Comparison of ENCODE assay signal across 8 cellular contexts in the genomic region with DNA sequence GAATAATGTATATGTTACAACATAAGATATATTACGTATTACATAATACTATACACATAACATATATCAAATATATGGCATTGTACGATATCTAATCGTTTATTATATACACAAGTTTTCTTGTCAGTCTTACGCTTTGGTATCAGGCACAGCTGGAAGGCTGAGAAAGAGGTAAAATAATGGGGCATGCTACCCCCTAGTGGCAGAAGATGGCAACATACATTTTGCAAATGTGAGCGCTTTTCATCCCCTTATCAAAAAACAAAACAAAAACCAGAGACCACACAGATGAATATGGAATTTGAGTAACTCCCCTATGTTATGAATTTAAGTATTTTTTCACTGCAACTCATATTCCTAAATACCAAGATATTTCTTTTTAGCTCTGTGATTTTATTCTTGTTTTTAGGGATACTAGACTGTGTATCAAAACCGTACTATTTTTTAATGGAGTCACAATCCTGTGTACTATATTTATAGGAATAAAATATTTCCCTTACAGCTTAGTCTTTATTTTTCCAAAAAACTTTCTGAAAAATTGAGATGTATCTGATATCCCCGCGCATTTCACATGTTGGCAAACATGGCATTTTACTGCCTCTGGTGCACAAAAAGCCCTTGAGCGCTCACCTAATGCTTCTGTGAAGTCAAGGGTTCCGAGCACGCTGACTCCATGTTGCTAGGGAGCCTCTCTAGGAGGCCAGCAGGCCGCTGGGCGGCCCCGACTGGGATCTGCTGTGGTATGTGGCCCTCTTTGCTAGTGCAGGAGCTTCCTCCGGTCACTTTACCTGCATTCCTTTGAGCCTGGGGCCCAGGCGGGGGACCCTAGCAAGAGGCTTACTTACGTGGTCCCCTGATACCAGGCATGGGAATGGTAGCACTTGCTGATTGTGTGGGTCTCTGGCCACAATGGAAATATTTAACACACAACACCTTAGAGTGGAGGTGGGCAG.
DNase-seq lines count a peak whose midpoint lies in the region; ATAC-seq, FAIRE-seq and TF ChIP-seq lines count a peak whose summit lies in the region.

No MANE protein-coding gene starts in this region.

- no peaks in the 10 kb centered on the region for H3K4me1 ChIP-seq in CD8-positive, alpha-beta T cell (ENCODE audit: insufficient read depth, low read length)
- H3K4me1 ChIP-seq in RWPE2 (ENCODE audit: insufficient read depth, poor library complexity, severe bottlenecking) (peaks cover 45% of the 10 kb centered on the region), breast epithelium (peaks cover 0 to 1% of the 10 kb centered on the region in 2 donors), keratinocyte (ENCODE audit: control insufficient read depth, extremely low read depth, insufficient read depth, low read length) (peaks cover 38% of the 10 kb centered on the region)

- no peak overlapping the region for H3K27ac ChIP-seq in CD8-positive, alpha-beta T cell (ENCODE audit: low read depth, low read length)
- peak overlapping the region; percentile 95 for H3K27ac ChIP-seq in RWPE2 (ENCODE audit: poor library complexity, severe bottlenecking)
- H3K27ac ChIP-seq in breast epithelium: peak overlapping the region in 1 of 2 donors; percentile 40
- H3K27ac ChIP-seq in keratinocyte (ENCODE audit: control insufficient read depth, insufficient read depth, low read length): peak overlapping the region; percentile 99

- peaks cover 10% of the 10 kb centered on the region for H3K4me1 Mint-ChIP-seq in CD8-positive, alpha-beta T cell (ENCODE audit: low read depth)

- H3K4me2 ChIP-seq in keratinocyte (ENCODE audit: control insufficient read depth, extremely low read depth, insufficient read depth, low read depth, low read length): peak overlapping the region; percentile 74

- H3K4me3 Mint-ChIP-seq in CD8-positive, alpha-beta T cell: no peak overlapping the region

- TF ChIP-seq CTCF in CD8-positive, alpha-beta T cell (IDR thresholded peaks at IDR 0.05): peak; percentile 79
- peak; percentile 89 for TF ChIP-seq CTCF in RWPE2 (IDR thresholded peaks at IDR 0.05; ENCODE audit: poor library complexity, severe bottlenecking)
- peak; percentile 69 to 85 (median 79) for TF ChIP-seq CTCF in breast epithelium (IDR thresholded peaks at IDR 0.05)
- TF ChIP-seq CTCF in keratinocyte (optimal IDR thresholded peaks at IDR 0.05 in 1 of 3, IDR thresholded peaks at IDR 0.05 in 1 of 3, conservative IDR thresholded peaks at IDR 0.05 in 1 of 3; ENCODE audit: extremely low read depth in 1 of 3, insufficient read depth in 2 of 3, low read length in 3 of 3): peak; percentile 49 to 70 (median 56)

- peak in 3 of 7 experiments; percentile 13 to 35 (median 35) for DNase-seq in CD8-positive, alpha-beta T cell
- DNase-seq in HuH-7.5 (ENCODE audit: low spot score) (peak; percentile 22), RWPE2 (ENCODE audit: low spot score) (no peak), breast epithelium (ENCODE audit: low spot score in 2 of 2) (no peak), keratinocyte (ENCODE audit: low read depth, low spot score) (no peak), NCI-H187 treated with DMSO at 0.1 percent for 48 hours (lab: John Stamatoyannopoulos, UW) (no peak)
- peak in 2 of 3 donors; percentile 18 to 27 for DNase-seq in stimulated activated CD4-positive, alpha-beta T cell treated with anti-CD3 and anti-CD28 coated beads, TNF-alpha, amount 100 ng/mL, for 48 hours (ENCODE audit: low read depth in 3 of 3)

- no peak for TF ChIP-seq POLR2A in breast epithelium (IDR thresholded peaks at IDR 0.05)

- intact Hi-C loops in CD8-positive, alpha-beta T cell (cut with DNase I, micrococcal nuclease): loop anchor here (2.0 kb wide), 1 partner anchor 147 kb away; a partner anchor contains a TSS
- intact Hi-C loops in breast epithelium (cut with DNase I; ENCODE audit: low total_unique reads): loop anchor here (10.0 kb wide), 1 partner anchor 515 kb away; a partner anchor contains a TSS

- ATAC-seq in CD8-positive, alpha-beta T cell: peak; percentile 43
- ATAC-seq in GM18870 (IDR thresholded peaks at IDR 0.05; ENCODE audit: unreplicated experiment) (peak; percentile 42), RWPE2 (ENCODE audit: low read depth) (no peak)

- FAIRE-seq in keratinocyte (lab: Jason Lieb, UNC): peak; percentile 79

- no peaks in the 10 kb centered on the region for H4K20me1 ChIP-seq in keratinocyte (ENCODE audit: control insufficient read depth, extremely low read depth, insufficient read depth, low read length)

- H3K27me3 ChIP-seq in CD8-positive, alpha-beta T cell (ENCODE audit: insufficient read depth, low read length): no peaks in the 10 kb centered on the region
- H3K27me3 ChIP-seq in RWPE2 (ENCODE audit: insufficient read depth, poor library complexity, severe bottlenecking) (no peaks in the 10 kb centered on the region), breast epithelium (no peaks in the 10 kb centered on the region), keratinocyte (ENCODE audit: control insufficient read depth, extremely low read depth, insufficient read depth, low read length) (no peaks in the 10 kb centered on the region)

- peak overlapping the region; percentile 80 for H3K9ac ChIP-seq in keratinocyte (ENCODE audit: control insufficient read depth, extremely low read depth, insufficient read depth, low read length)

- no peaks in the 10 kb centered on the region for H3K9me1 ChIP-seq in keratinocyte (ENCODE audit: control insufficient read depth, extremely low read depth, insufficient read depth, low read length)

- no peaks in the 10 kb centered on the region for H3K36me3 Mint-ChIP-seq in CD8-positive, alpha-beta T cell

- H3K4me3 ChIP-seq in CD8-positive, alpha-beta T cell (ENCODE audit: low read depth, low read length): no peak overlapping the region
- no peak overlapping the region for H3K4me3 ChIP-seq in RWPE2 (ENCODE audit: severe bottlenecking)
- H3K4me3 ChIP-seq in breast epithelium: no peak overlapping the region
- H3K4me3 ChIP-seq in keratinocyte (ENCODE audit: control insufficient read depth in 2 of 3, extremely low read depth in 1 of 3, insufficient read depth in 2 of 3, low read depth in 1 of 3, low read length in 3 of 3): peak overlapping the region in 1 of 3 experiments; percentile 26

- dilution Hi-C loops in keratinocyte (cut with MboI; ENCODE audit: extremely low pct_ligation_motif_present, low sequenced_read_pairs): no loop called here

- no peaks in the 10 kb centered on the region for H3K36me3 ChIP-seq in CD8-positive, alpha-beta T cell (ENCODE audit: insufficient read depth, low read length)
- H3K36me3 ChIP-seq in RWPE2 (ENCODE audit: low read depth) (no peaks in the 10 kb centered on the region), breast epithelium (no peaks in the 10 kb centered on the region), keratinocyte (ENCODE audit: control insufficient read depth in 2 of 2, extremely low read depth in 1 of 2, insufficient read depth in 2 of 2, low read length in 2 of 2) (no peaks in the 10 kb centered on the region)

- no peaks in the 10 kb centered on the region for H3K79me2 ChIP-seq in keratinocyte (ENCODE audit: control insufficient read depth, insufficient read depth, low read length)

- no peaks in the 10 kb centered on the region for H3K9me3 ChIP-seq in CD8-positive, alpha-beta T cell (ENCODE audit: low read length)
- H3K9me3 ChIP-seq in RWPE2 (ENCODE audit: severe bottlenecking) (no peaks in the 10 kb centered on the region), breast epithelium (no peaks in the 10 kb centered on the region), keratinocyte (ENCODE audit: control insufficient read depth, low read depth, low read length) (no peaks in the 10 kb centered on the region)

- no peak overlapping the region for H3K27ac Mint-ChIP-seq in CD8-positive, alpha-beta T cell

- H3K27me3 Mint-ChIP-seq in CD8-positive, alpha-beta T cell (ENCODE audit: low read depth): peaks cover 34% of the 10 kb centered on the region

- H2AFZ ChIP-seq in keratinocyte (ENCODE audit: control insufficient read depth, low read length): no peak overlapping the region

- CTCF ChIA-PET in CD8-positive, alpha-beta T cell (lab: Charles Lee): interaction anchor here (0.7 to 1.8 kb wide), 9 partner anchors 10 to 195 kb away, joined by 3 to 6 read pairs (median 4); no protein-coding TSS in a partner anchor

- no peaks in the 10 kb centered on the region for H3K9me3 Mint-ChIP-seq in CD8-positive, alpha-beta T cell

- POLR2A ChIA-PET in CD8-positive, alpha-beta T cell (lab: Charles Lee): no interaction called here

Comparison
In these comparisons a context has a peak if more than half of its experiments do, and no peak if none do; other contexts are left out.
1. DNase-seq: peak in HuH-7.5 (single experiment) and stimulated activated CD4-positive, alpha-beta T cell treated with anti-CD3 and anti-CD28 coated beads, TNF-alpha, amount 100 ng/mL, for 48 hours (2 of 3); none in RWPE2 (single experiment), breast epithelium (0 of 2), keratinocyte (single experiment) and NCI-H187 treated with DMSO at 0.1 percent for 48 hours (single experiment).
2. Peak in every context shown above with its lines, with median percentiles within 50 percentile points of each other: CTCF ChIP-seq.